Comparison of ENCODE assay signal across 10 cellular contexts in genomic region chr19:5369962-5370367, GRCh38. TPM values are rescaled to one million over a fixed set of nuclear protein-coding genes. Genes with fewer than 3 reads are reported as not detected.
DNase-seq lines count a peak whose midpoint lies in the region; ATAC-seq, FAIRE-seq and TF ChIP-seq lines count a peak whose summit lies in the region.
"Had no signal": no experiment of that assay in that cellular context is flagged by ENCODE, and none has a peak within 500 bp of the region (broad histone marks: within the 10 kb centered on the region; RNA-seq: fewer than 3 reads in every experiment).

No MANE protein-coding gene starts in this region.

- H3K4me2 ChIP-seq in HepG2 (ENCODE audit: low read depth, low read length), result no peak overlapping the region

- H3K27ac Mint-ChIP-seq in stimulated activated effector memory CD8-positive, alpha-beta T cell treated with anti-CD3 and anti-CD28 coated beads, Interleukin-12 subunit alpha, Interleukin-12 subunit beta, amount 100 ng/mL, for 72 hours, result no peak overlapping the region

- no peak overlapping the region for H3K4me3 ChIP-seq in HepG2 (replicated peaks in 1 of 3; ENCODE audit: insufficient read depth in 1 of 3, low read depth in 2 of 3, low read length in 3 of 3)
- no peak overlapping the region for H3K4me3 ChIP-seq in vagina
- H3K4me3 ChIP-seq: thoracic aorta had no signal

- FAIRE-seq in HepG2 (lab: Jason Lieb, UNC), result no peak
- FAIRE-seq: colon had no signal

- H2AFZ ChIP-seq in HepG2 (ENCODE audit: low read length), result no peak overlapping the region

- POLR2A ChIA-PET in HepG2 (lab: Yijun Ruan, JAX), result no interaction called here

- no peaks in the 10 kb centered on the region for H3K4me1 Mint-ChIP-seq in stimulated activated effector memory CD8-positive, alpha-beta T cell treated with anti-CD3 and anti-CD28 coated beads, Interleukin-12 subunit alpha, Interleukin-12 subunit beta, amount 100 ng/mL, for 72 hours

- in situ Hi-C loops in SK-MEL-5 (cut with HindIII; ENCODE audit: low pct_unique_long_range_greater_than_20kb, low sequenced_read_pairs), result no loop called here
- in situ Hi-C loops in HepG2 (cut with HindIII; ENCODE audit: extremely low pct_ligation_motif_present, low pct_unique_long_range_greater_than_20kb), result no loop called here

- no peak overlapping the region for H3K9ac ChIP-seq in HepG2 (ENCODE audit: insufficient read depth, low read depth, low read length)

- intact Hi-C loops in HepG2 (cut with micrococcal nuclease; ENCODE audit: unreplicated experiment), result no loop called here
- intact Hi-C loops in posterior vena cava (cut with DNase I), result no loop called here
- intact Hi-C loops in vagina (cut with DNase I), result no loop called here

- H3K27me3 ChIP-seq in HepG2 (ENCODE audit: control insufficient read depth in 1 of 2, insufficient read depth in 2 of 2, low read length in 2 of 2) (no peaks in the 10 kb centered on the region), vagina (no peaks in the 10 kb centered on the region)

- BruUV-seq in HepG2 (replicated peaks; lab: Mats Ljungman, UMichigan), result no TSS peak

- no peaks in the 10 kb centered on the region for H3K36me3 Mint-ChIP-seq in stimulated activated effector memory CD8-positive, alpha-beta T cell treated with anti-CD3 and anti-CD28 coated beads, Interleukin-12 subunit alpha, Interleukin-12 subunit beta, amount 100 ng/mL, for 72 hours

- peak; percentile 80 for TF ChIP-seq CTCF in HepG2 (CRISPR knock-in tag; IDR thresholded peaks at IDR 0.05)
- no peak for TF ChIP-seq CTCF in vagina (IDR thresholded peaks at IDR 0.05)

- H3K27ac ChIP-seq in HepG2 (ENCODE audit: extremely low read length, insufficient read depth, low read length) (no peak overlapping the region), vagina (no peak overlapping the region)
- H3K27ac ChIP-seq: thoracic aorta had no signal

- no peaks in the 10 kb centered on the region for H4K20me1 ChIP-seq in HepG2 (ENCODE audit: insufficient read depth, low read length)

- TF ChIP-seq POLR2A in HepG2 (IDR thresholded peaks at IDR 0.05; ENCODE audit: insufficient read depth in 1 of 2, low read depth in 2 of 2, low read length in 2 of 2) (no peak), vagina (IDR thresholded peaks at IDR 0.05) (no peak)

- H3K9me3 Mint-ChIP-seq in stimulated activated effector memory CD8-positive, alpha-beta T cell treated with anti-CD3 and anti-CD28 coated beads, Interleukin-12 subunit alpha, Interleukin-12 subunit beta, amount 100 ng/mL, for 72 hours, result no peaks in the 10 kb centered on the region

- CTCF ChIA-PET in HepG2 (lab: Yijun Ruan, JAX; ENCODE audit: low intra/inter-chr PET ratio, low total read pairs), result no interaction called here

- H3K36me3 ChIP-seq in HepG2 (replicated peaks in 1 of 2; ENCODE audit: control insufficient read depth in 1 of 2, insufficient read depth in 2 of 2, low read length in 2 of 2) (no peaks in the 10 kb centered on the region), vagina (no peaks in the 10 kb centered on the region)
- H3K36me3 ChIP-seq: thoracic aorta had no signal

- no peaks in the 10 kb centered on the region for H3K79me2 ChIP-seq in HepG2 (ENCODE audit: insufficient read depth, low read length)

- peak; percentile 87 for ATAC-seq in HepG2
- ATAC-seq in stimulated activated effector memory CD8-positive, alpha-beta T cell treated with anti-CD3 and anti-CD28 coated beads, Interleukin-12 subunit alpha, Interleukin-12 subunit beta, amount 100 ng/mL, for 72 hours, result peak; percentile 70

- TF ChIP-seq EP300 in HepG2 (IDR thresholded peaks at IDR 0.05; ENCODE audit: low read depth in 2 of 2, low read length in 2 of 2) (no peak), HepG2 (CRISPR knock-in tag; IDR thresholded peaks at IDR 0.05; ENCODE audit: borderline replicate concordance) (no peak)

- H3K9me3 ChIP-seq in HepG2 (ENCODE audit: low read length) (no peaks in the 10 kb centered on the region), vagina (no peaks in the 10 kb centered on the region)
- H3K9me3 ChIP-seq: thoracic aorta had no signal

- TF ChIP-seq RAD21 in HepG2 (CRISPR knock-in tag; IDR thresholded peaks at IDR 0.05), result peak; percentile 40; the same call in 1 of the 2 replicates

- DNase-seq in activated effector memory CD4-positive, alpha-beta T cell treated with anti-CD3 and anti-CD28 coated beads, Interleukin-2, amount 50 U/mL, for 16 hours, result peak; percentile 78
- no peak for DNase-seq in activated effector memory CD4-positive, alpha-beta T cell treated with Interleukin-2 at 50 U/mL for 16 hours
- DNase-seq in SK-MEL-5 (ENCODE audit: low read depth, low spot score) (peak; percentile 58), amniotic epithelial cell (ENCODE audit: low read depth) (peak; percentile 23), HepG2 (ENCODE audit: low spot score) (peak; percentile 39), posterior vena cava (ENCODE audit: low spot score) (no peak), vagina (ENCODE audit: extremely low spot score in 2 of 2) (no peak)
- DNase-seq in stimulated activated effector memory CD8-positive, alpha-beta T cell treated with anti-CD3 and anti-CD28 coated beads, Interleukin-12 subunit alpha, Interleukin-12 subunit beta, amount 100 ng/mL, for 72 hours (ENCODE audit: low spot score in 2 of 2), result peak; percentile 45 to 80

- no peak overlapping the region for H3K4me3 Mint-ChIP-seq in stimulated activated effector memory CD8-positive, alpha-beta T cell treated with anti-CD3 and anti-CD28 coated beads, Interleukin-12 subunit alpha, Interleukin-12 subunit beta, amount 100 ng/mL, for 72 hours

- H3K4me1 ChIP-seq in HepG2 (ENCODE audit: insufficient read depth, low read length), result no peaks in the 10 kb centered on the region
- no peaks in the 10 kb centered on the region for H3K4me1 ChIP-seq in vagina

- WGBS in HepG2 (ENCODE audit: low lambda C conversion rate), result 44% methylated on average over 8 of the region's 8 CpGs

TF ChIP-seq in HepG2, 621 proteins besides CTCF, POLR2A, EP300 and RAD21 (continues in another document):
- no peak for TF ChIP-seq ADNP (CRISPR knock-in tag; IDR thresholded peaks at IDR 0.05)

RNA-seq across cellular contexts. Expression of gene PTPRS, which starts 29.4 kb away (rescaled TPM):
- total RNA-seq in SK-MEL-5 (2014; rRNA removed; shearing (Covaris generic)), result 74.6 and 79.7 TPM in 2 replicates
- 87.9 and 123 TPM in 2 replicates for polyA plus RNA-seq in SK-MEL-5 (2015; cell fraction: cytosol; rRNA removed)
- 76.4 and 80.9 TPM in 2 replicates for polyA plus RNA-seq in SK-MEL-5 (2015; cell fraction: nucleus; rRNA removed)
- total RNA-seq in HepG2 (2016; rRNA removed; fragmentation: Illumina TruSeq; extraction: Trizol) (21.3 and 32.7 TPM in 2 replicates), posterior vena cava (100 to 1,000 TPM; 150 to 263 TPM), vagina (295 TPM)
- 8.8 and 10.2 TPM in 2 replicates for total RNA-seq in HepG2 (2016; cell fraction: cytosol; rRNA removed; fragmentation: Illumina TruSeq; extraction: Trizol; ENCODE audit: low read depth)
- 17.7 and 32.1 TPM in 2 replicates for total RNA-seq in HepG2 (2016; cell fraction: insoluble cytoplasmic fraction; rRNA removed; fragmentation: Illumina TruSeq; extraction: Trizol)
- total RNA-seq in HepG2 (2016; cell fraction: membrane; rRNA removed; fragmentation: Illumina TruSeq; extraction: Trizol), result 21.8 and 23.0 TPM in 2 replicates
- 57.4 and 62.6 TPM in 2 replicates for total RNA-seq in HepG2 (2016; cell fraction: nucleus; rRNA removed; fragmentation: Illumina TruSeq; extraction: Trizol)
- 43.9 and 63.5 TPM in 2 replicates for polyA plus RNA-seq in HepG2 (2011; rRNA removed)
- polyA plus RNA-seq in HepG2 (2011; cell fraction: cytosol; rRNA removed), result 36.8 and 40.6 TPM in 2 replicates
- polyA plus RNA-seq in HepG2 (2011; cell fraction: nucleus; rRNA removed), result 194 and 221 TPM in 2 replicates
- 24.6 and 49.4 TPM in 2 replicates for polyA plus RNA-seq in HepG2 (2012)
- polyA plus RNA-seq in HepG2 (2016; cell fraction: cytosol; fragmentation: Illumina TruSeq; extraction: Trizol; ENCODE audit: low read depth), result 4.6 and 4.7 TPM in 2 replicates
- 8.4 and 10.5 TPM in 2 replicates for polyA plus RNA-seq in HepG2 (2016; cell fraction: insoluble cytoplasmic fraction; fragmentation: Illumina TruSeq; extraction: Trizol; ENCODE audit: low read depth)
- polyA plus RNA-seq in HepG2 (2016; cell fraction: membrane; fragmentation: Illumina TruSeq; extraction: Trizol; ENCODE audit: low read depth), result 5.1 and 5.2 TPM in 2 replicates
- 68.7 and 77.5 TPM in 2 replicates for polyA plus RNA-seq in HepG2 (2016; cell fraction: nucleus; fragmentation: Illumina TruSeq; extraction: Trizol; ENCODE audit: insufficient read depth, low read depth)
- 65.7 and 175 TPM in 2 replicates for polyA minus RNA-seq in HepG2 (2011; rRNA and poly(A)+ RNA removed; ENCODE audit: low replicate concordance)
- 79.6 and 103 TPM in 2 replicates for polyA minus RNA-seq in HepG2 (2011; cell fraction: cytosol; rRNA and poly(A)+ RNA removed)
- polyA minus RNA-seq in HepG2 (2011; cell fraction: nucleus; rRNA and poly(A)+ RNA removed), result 55.6 and 71.9 TPM in 2 replicates

Comparison
In these comparisons a context has a peak if more than half of its experiments do, and no peak if none do; other contexts are left out.
1. DNase-seq: peak in activated effector memory CD4-positive, alpha-beta T cell treated with anti-CD3 and anti-CD28 coated beads, Interleukin-2, amount 50 U/mL, for 16 hours (single experiment), SK-MEL-5 (single experiment), amniotic epithelial cell (single experiment), HepG2 (single experiment) and stimulated activated effector memory CD8-positive, alpha-beta T cell treated with anti-CD3 and anti-CD28 coated beads, Interleukin-12 subunit alpha, Interleukin-12 subunit beta, amount 100 ng/mL, for 72 hours (2 of 2); none in activated effector memory CD4-positive, alpha-beta T cell treated with Interleukin-2 at 50 U/mL for 16 hours (single experiment), posterior vena cava (single experiment) and vagina (0 of 2).